In genomic region chr17:4326112-4326511, GRCh38 we compare ENCODE assay signal across 27 cellular contexts.
"Had no signal": no experiment of that assay in that cellular context is flagged by ENCODE, and none has a peak within 500 bp of the region (broad histone marks: within the 10 kb centered on the region; RNA-seq: fewer than 3 reads in every experiment).

No MANE protein-coding gene starts in this region.

- ATAC-seq: activated CD8-positive, alpha-beta memory T cell treated with anti-CD3 and anti-CD28 coated beads, Interleukin-2, amount 10 ng/mL, durations not matched to agents 7 days and 5 days had no signal

- H3K27me3 Mint-ChIP-seq: activated B cell treated with CpG ODN at 0.5 μM for 24 hours; activated CD4-positive, alpha-beta T cell treated with anti-CD3 and anti-CD28 coated beads, Interleukin-2, amount 10 ng/mL, durations not matched to agents 24 days and 14 days; activated CD8-positive, alpha-beta memory T cell treated with anti-CD3 and anti-CD28 coated beads, Interleukin-2, amount 10 ng/mL, durations not matched to agents 7 days and 5 days; activated naive CD4-positive, alpha-beta T cell treated with anti-CD3 and anti-CD28 coated beads, Interleukin-2, amount 50 U/mL, for 24 hours; activated T-cell treated with anti-CD3 and anti-CD28 coated beads, Interleukin-2, amount 50 U/mL, for 24 hours had no signal

- H3K4me3 Mint-ChIP-seq: activated B cell treated with CpG ODN at 0.5 μM for 24 hours; activated CD4-positive, alpha-beta T cell treated with anti-CD3 and anti-CD28 coated beads, Interleukin-2, amount 10 ng/mL, durations not matched to agents 24 days and 14 days; activated CD8-positive, alpha-beta memory T cell treated with anti-CD3 and anti-CD28 coated beads, Interleukin-2, amount 10 ng/mL, durations not matched to agents 7 days and 5 days; activated naive CD4-positive, alpha-beta T cell treated with anti-CD3 and anti-CD28 coated beads, Interleukin-2, amount 50 U/mL, for 24 hours; activated T-cell treated with anti-CD3 and anti-CD28 coated beads, Interleukin-2, amount 50 U/mL, for 24 hours; activated T-helper 1 cell treated with anti-CD3 and anti-CD28 coated beads, Interleukin-12 subunit alpha, Interleukin-12 subunit beta, Interleukin-2, Interleukin-4 antibody, amounts not matched to agents 30 ng/mL and 10 ng/mL and 1 ng/mL, durations not matched to agents 14 hours and 24 hours and 36 hours; T-helper 1 cell treated with Interleukin-12 subunit alpha and Interleukin-12 subunit beta and Interleukin-4 antibody, amounts not matched to agents 30 μg/mL and 1 μg/mL, for 36 hours had no signal

- H3K27ac ChIP-seq: Peyer's patch, SJSA1 had no signal

- H3K36me3 ChIP-seq: Peyer's patch had no signal

- H3K9me3 ChIP-seq: Peyer's patch, SJSA1 had no signal

- DNase-seq: activated B cell treated with CpG ODN at 0.5 μM for 24 hours; activated CD4-positive, alpha-beta T cell treated with anti-CD3 and anti-CD28 coated beads for 1 hour; activated CD4-positive, alpha-beta T cell treated with anti-CD3 and anti-CD28 coated beads, Interleukin-2, amount 10 ng/mL, durations not matched to agents 24 days and 14 days; activated CD4-positive, alpha-beta T cell treated with anti-CD3 and anti-CD28 coated beads, Interleukin-2, amount 50 U/mL, for 48 hours; activated CD8-positive, alpha-beta memory T cell treated with anti-CD3 and anti-CD28 coated beads, Interleukin-2, amount 10 ng/mL, durations not matched to agents 7 days and 5 days; activated effector memory CD4-positive, alpha-beta T cell treated with Interleukin-2 at 50 U/mL for 16 hours; activated naive CD4-positive, alpha-beta T cell; activated T-cell treated with anti-CD3 and anti-CD28 coated beads, Interleukin-2, amount 50 U/mL, for 24 hours; aorta; central memory CD4-positive, alpha-beta T cell; Kasumi-1; KBM-7; NCI-H1048; NCI-H1930; NCI-H345; NCI-H510A; NCI-H526 treated with DMSO at 0.1 percent for 48 hours; NCI-H82; NK-92 treated with Interleukin-12 subunit alpha and Interleukin-12 subunit beta, amount 100 ng/mL, for 24 hours; OCI-M1; Peyer's patch; SHP77; T-helper 9 cell had no signal

- H3K27ac Mint-ChIP-seq: activated B cell treated with CpG ODN at 0.5 μM for 24 hours; activated CD4-positive, alpha-beta T cell treated with anti-CD3 and anti-CD28 coated beads, Interleukin-2, amount 10 ng/mL, durations not matched to agents 24 days and 14 days; activated CD8-positive, alpha-beta memory T cell treated with anti-CD3 and anti-CD28 coated beads, Interleukin-2, amount 10 ng/mL, durations not matched to agents 7 days and 5 days; activated naive CD4-positive, alpha-beta T cell treated with anti-CD3 and anti-CD28 coated beads, Interleukin-2, amount 50 U/mL, for 24 hours; activated T-cell treated with anti-CD3 and anti-CD28 coated beads, Interleukin-2, amount 50 U/mL, for 24 hours; activated T-helper 1 cell treated with anti-CD3 and anti-CD28 coated beads, Interleukin-12 subunit alpha, Interleukin-12 subunit beta, Interleukin-2, Interleukin-4 antibody, amounts not matched to agents 30 ng/mL and 10 ng/mL and 1 ng/mL, durations not matched to agents 14 hours and 24 hours and 36 hours; T-helper 1 cell treated with Interleukin-12 subunit alpha and Interleukin-12 subunit beta and Interleukin-4 antibody, amounts not matched to agents 30 μg/mL and 1 μg/mL, for 36 hours had no signal

- H3K9me3 Mint-ChIP-seq: activated CD4-positive, alpha-beta T cell treated with anti-CD3 and anti-CD28 coated beads, Interleukin-2, amount 10 ng/mL, durations not matched to agents 24 days and 14 days had no signal

- H3K4me3 ChIP-seq: Peyer's patch, SJSA1 had no signal

- H3K27me3 ChIP-seq: Peyer's patch, SJSA1 had no signal
